1 cellular context compared by ENCODE assay signal in genomic region chr19:36687214-36688056, GRCh38.
TF ChIP-seq lines count a peak whose summit lies in the region.

Gene ZNF567 (plus strand): TSS chr19:36687612. CDS start chr19:36694868, 7,256 bp downstream.

TF ChIP-seq in HEK293, 187 proteins besides CTCF, POLR2A, EP300 and RAD21 (continued from another document):
- TF ChIP-seq ZNF26 (tag by site-specific recombination; IDR thresholded peaks at IDR 0.05), result no peak
- no peak for TF ChIP-seq ZNF350 (tag by site-specific recombination; IDR thresholded peaks at IDR 0.05)
- no peak; the same call in none of the 2 replicates for TF ChIP-seq ZNF335 (tag by site-specific recombination; conservative IDR thresholded peaks at IDR 0.05)
- peak; percentile 96 for TF ChIP-seq ZNF366 (tag by site-specific recombination; conservative IDR thresholded peaks at IDR 0.05)
- TF ChIP-seq SCRT2 (tag by site-specific recombination; IDR thresholded peaks at IDR 0.05), result peak; percentile 84
- TF ChIP-seq HOXA7 (CRISPR knock-in tag; IDR thresholded peaks at IDR 0.05; ENCODE audit: borderline replicate concordance), result no peak
- TF ChIP-seq ZNF549 (tag by site-specific recombination; IDR thresholded peaks at IDR 0.05), result no peak
- TF ChIP-seq ZNF175 (tag by site-specific recombination; IDR thresholded peaks at IDR 0.05), result no peak
- no peak for TF ChIP-seq ZNF473 (tag by site-specific recombination; IDR thresholded peaks at IDR 0.05)
TF ChIP-seq in HEK293: peak in this region for 102.
